Comparison of ENCODE assay signal across 16 cellular contexts in the genomic region with DNA sequence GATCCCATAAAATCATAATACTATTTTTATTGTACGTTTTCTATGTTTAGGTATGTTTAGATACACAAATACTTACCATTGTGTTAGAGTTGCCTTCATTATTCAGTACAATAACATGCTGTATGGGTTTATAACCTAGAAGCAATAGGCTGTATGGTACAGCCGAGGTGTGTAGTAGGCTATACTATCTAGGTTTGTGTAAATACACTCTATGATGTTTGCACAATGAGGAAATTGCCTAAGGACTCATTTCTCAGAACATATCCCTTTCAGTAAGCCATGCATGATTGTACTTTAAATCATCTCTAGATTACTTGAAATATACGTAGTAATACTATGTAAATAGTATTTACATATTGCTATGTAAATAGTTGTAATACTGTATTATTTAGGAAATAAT.
"Had no signal": no experiment of that assay in that cellular context is flagged by ENCODE, and none has a peak within 500 bp of the region (broad histone marks: within the 10 kb centered on the region; RNA-seq: fewer than 3 reads in every experiment).

No MANE protein-coding gene starts in this region.

- DNase-seq: activated CD4-positive, alpha-beta T cell treated with anti-CD3 and anti-CD28 coated beads for 36 hours; activated CD4-positive, alpha-beta T cell treated with anti-CD3 and anti-CD28 coated beads, Interleukin-2, amount 50 U/mL, for 48 hours; activated gamma-delta T cell; dermis blood vessel endothelial cell; effector memory CD4-positive, alpha-beta T cell; hypothalamus; islet precursor cell; mammary epithelial cell; retina; stimulated activated naive CD8-positive, alpha-beta T cell treated with anti-CD3 and anti-CD28 coated beads, Interleukin-15, Interleukin-2, amounts not matched to agents 100 U/mL and 50 U/mL, for 24 hours; substantia nigra; tibial artery had no signal

- H3K36me3 ChIP-seq: ascending aorta, breast epithelium, tibial artery had no signal

- H3K27ac ChIP-seq: ascending aorta, breast epithelium, tibial artery had no signal

- H3K4me3 ChIP-seq: ascending aorta, breast epithelium, tibial artery had no signal

- H3K4me1 ChIP-seq: ascending aorta, breast epithelium, tibial artery had no signal

- ATAC-seq: activated CD4-positive, alpha-beta T cell treated with anti-CD3 and anti-CD28 coated beads for 36 hours; left lobe of liver; stimulated activated naive CD8-positive, alpha-beta T cell treated with anti-CD3 and anti-CD28 coated beads, Interleukin-15, Interleukin-2, amounts not matched to agents 100 U/mL and 50 U/mL, for 24 hours; WTC11 had no signal

- H3K27me3 ChIP-seq: ascending aorta, breast epithelium had no signal

- H3K9me3 ChIP-seq: ascending aorta, breast epithelium, tibial artery had no signal
